In genomic region chr10:83968052-83968451, GRCh38 we compare ENCODE assay signal across 27 cellular contexts.
"Had no signal": no experiment of that assay in that cellular context is flagged by ENCODE, and none has a peak within 500 bp of the region (broad histone marks: within the 10 kb centered on the region; RNA-seq: fewer than 3 reads in every experiment).

No MANE protein-coding gene starts in this region.

- FAIRE-seq: urothelium cell line had no signal

- H3K27me3 ChIP-seq: stomach, suprapubic skin, testis, thyroid gland, tibial artery, tibial nerve, transverse colon, upper lobe of left lung, upper lobe of right lung, uterus, vagina had no signal

- ATAC-seq: stimulated activated effector memory CD8-positive, alpha-beta T cell treated with anti-CD3 and anti-CD28 coated beads, Interleukin-12 subunit alpha, Interleukin-12 subunit beta, amount 100 ng/mL, for 72 hours; stimulated activated memory B cell treated with anti-CD40 and anti-IgM and Interleukin-4, amounts not matched to agents 10 μg/mL and 1 μg/mL and 100 μg/mL, for 72 hours; stimulated activated naive B cell treated with anti-CD40 and anti-IgM and Interleukin-4, amounts not matched to agents 10 μg/mL and 1 μg/mL and 100 μg/mL, for 72 hours; stimulated activated naive CD8-positive, alpha-beta T cell treated with anti-CD3 and anti-CD28 coated beads, Interleukin-15, amount 100 ng/mL, for 72 hours; stimulated activated naive CD8-positive, alpha-beta T cell treated with anti-CD3 and anti-CD28 coated beads, Interleukin-15, Interleukin-2, amounts not matched to agents 100 U/mL and 50 U/mL, for 24 hours; upper lobe of right lung had no signal

- H3K9me3 ChIP-seq: stomach, suprapubic skin, testis, thoracic aorta, thyroid gland, tibial artery, tibial nerve, transverse colon, upper lobe of left lung, upper lobe of right lung, uterus, vagina had no signal

- H3K36me3 ChIP-seq: stomach, suprapubic skin, thoracic aorta, thyroid gland, tibial artery, tibial nerve, transverse colon, upper lobe of left lung, upper lobe of right lung, uterus, vagina had no signal

- H3K27ac ChIP-seq: stomach, suprapubic skin, testis, thoracic aorta, thyroid gland, tibial artery, tibial nerve, transverse colon, upper lobe of left lung, upper lobe of right lung, uterus, vagina had no signal

- H3K4me1 ChIP-seq: stomach, suprapubic skin, thyroid gland, tibial artery, tibial nerve, transverse colon, upper lobe of left lung, upper lobe of right lung, uterus, vagina had no signal

- DNase-seq: stimulated activated CD4-positive, alpha-beta T cell treated with anti-CD3 and anti-CD28 coated beads, Interleukin-2, amount 100 ng/mL, for 48 hours; stimulated activated CD4-positive, alpha-beta T cell treated with anti-CD3 and anti-CD28 coated beads, Interleukin-4, amount 100 ng/mL, for 1 hour; stimulated activated CD4-positive, alpha-beta T cell treated with anti-CD3 and anti-CD28 coated beads, Interleukin-4, amount 100 ng/mL, for 24 hours; stimulated activated CD4-positive, alpha-beta T cell treated with anti-CD3 and anti-CD28 coated beads, Interleukin-4, amount 100 ng/mL, for 4 hours; stimulated activated CD8-positive, alpha-beta memory T cell treated with anti-CD3 and anti-CD28 coated beads, Interleukin-4, amount 100 ng/mL, for 48 hours; stimulated activated naive B cell treated with anti-CD40 and anti-IgM and Interleukin-4, amounts not matched to agents 10 μg/mL and 1 μg/mL and 100 μg/mL, for 72 hours; stimulated activated naive CD4-positive, alpha-beta T cell; stimulated activated naive CD4-positive, alpha-beta T cell treated with Interleukin-2 at 50 U/mL for 16 hours; stimulated activated naive CD8-positive, alpha-beta T cell treated with anti-CD3 and anti-CD28 coated beads, Interleukin-15, amount 100 ng/mL, for 72 hours; stimulated activated naive CD8-positive, alpha-beta T cell treated with anti-CD3 and anti-CD28 coated beads, Interleukin-15, Interleukin-2, amounts not matched to agents 100 U/mL and 50 U/mL, for 24 hours; stomach; substantia nigra; testis; thyroid gland; tibial artery; transverse colon; trophoblast cell; upper lobe of left lung; upper lobe of right lung; uterus had no signal

- H3K4me3 ChIP-seq: stomach, suprapubic skin, testis, thoracic aorta, thyroid gland, tibial artery, tibial nerve, transverse colon, upper lobe of left lung, upper lobe of right lung, uterus, vagina had no signal
